In genomic region chr2:20666114-20666363, GRCh38 we compare ENCODE assay signal across 8 cellular contexts. TPM values are rescaled to one million over a fixed set of nuclear protein-coding genes. Genes with fewer than 3 reads are reported as not detected.
DNase-seq lines count a peak whose midpoint lies in the region; ATAC-seq and TF ChIP-seq lines count a peak whose summit lies in the region.

No MANE protein-coding gene starts in this region.

- H3K4me1 Mint-ChIP-seq in IgD-negative memory B cell (peaks cover 20 to 26% (median 25%) of the 10 kb centered on the region in 3 donors), progenitor cell of endocrine pancreas (ENCODE audit: low read depth) (peaks cover 2% of the 10 kb centered on the region)

- H3K9me3 Mint-ChIP-seq in IgD-negative memory B cell (no peaks in the 10 kb centered on the region), progenitor cell of endocrine pancreas (ENCODE audit: low read depth) (no peaks in the 10 kb centered on the region)

- H3K36me3 Mint-ChIP-seq in IgD-negative memory B cell (no peaks in the 10 kb centered on the region), progenitor cell of endocrine pancreas (ENCODE audit: insufficient read depth) (no peaks in the 10 kb centered on the region)

- H3K27me3 Mint-ChIP-seq in IgD-negative memory B cell (peaks cover 33% of the 10 kb centered on the region), progenitor cell of endocrine pancreas (peaks cover 82% of the 10 kb centered on the region)

- no peaks in the 10 kb centered on the region for H3K36me3 ChIP-seq in GM06990 (ENCODE audit: control insufficient read depth, insufficient read depth, low read length)

- H3K27ac Mint-ChIP-seq in IgD-negative memory B cell (peak overlapping the region; percentile 73 to 93 (median 93)), progenitor cell of endocrine pancreas (no peak overlapping the region)

- H3K4me3 Mint-ChIP-seq in IgD-negative memory B cell: peak overlapping the region; percentile 85 to 99 (median 92)
- peak overlapping the region; percentile 58 for H3K4me3 Mint-ChIP-seq in progenitor cell of endocrine pancreas (ENCODE audit: low read depth)

- TF ChIP-seq CTCF in GM06990 (IDR thresholded peaks at IDR 0.05; ENCODE audit: insufficient read depth, low read length, poor library complexity, severe bottlenecking): no peak
- no peak for TF ChIP-seq CTCF in epithelial cell of proximal tubule (conservative IDR thresholded peaks at IDR 0.05; ENCODE audit: low read depth, low read length)
- no peak for TF ChIP-seq CTCF in progenitor cell of endocrine pancreas (IDR thresholded peaks at IDR 0.05; ENCODE audit: unreplicated experiment)

- ATAC-seq in HG03280 (IDR thresholded peaks at IDR 0.05; ENCODE audit: unreplicated experiment): no peak

- DNase-seq in GM06990 (ENCODE audit: extremely low read depth, insufficient read length) (no peak), epithelial cell of proximal tubule (ENCODE audit: low read depth) (no peak), progenitor cell of endocrine pancreas (ENCODE audit: low spot score, unreplicated experiment) (no peak), UCSD-AML1 (lab: John Stamatoyannopoulos, UW; ENCODE audit: unreplicated experiment) (no peak), LoVo (ENCODE audit: low spot score) (no peak), RKO (ENCODE audit: low spot score) (no peak)

- H3K4me3 ChIP-seq in GM06990 (replicated peaks; ENCODE audit: low read depth, low read length) (peak overlapping the region; percentile 62), epithelial cell of proximal tubule (ENCODE audit: low read depth, low read length) (peak overlapping the region; percentile 44)

- peaks cover 4% of the 10 kb centered on the region for H3K27me3 ChIP-seq in GM06990 (replicated peaks; ENCODE audit: control insufficient read depth, insufficient read depth, low read length)

RNA-seq across cellular contexts. Expression of gene GDF7, which starts 0.9 kb away (rescaled TPM):
- 0.74 TPM for polyA plus RNA-seq in IgD-negative memory B cell
- not detected in 2 replicates for total RNA-seq in epithelial cell of proximal tubule
- 0.16 and 0.17 TPM in 2 replicates for total RNA-seq in progenitor cell of endocrine pancreas

RNA-seq across cellular contexts. Expression of gene HS1BP3, which starts 15.1 kb away (rescaled TPM):
- 27.3 TPM for polyA plus RNA-seq in IgD-negative memory B cell
- total RNA-seq in epithelial cell of proximal tubule: 11.6 and 14.4 TPM in 2 replicates
- total RNA-seq in progenitor cell of endocrine pancreas: 15.9 and 16.5 TPM in 2 replicates
